26 cellular contexts compared by ENCODE assay signal in the genomic region with DNA sequence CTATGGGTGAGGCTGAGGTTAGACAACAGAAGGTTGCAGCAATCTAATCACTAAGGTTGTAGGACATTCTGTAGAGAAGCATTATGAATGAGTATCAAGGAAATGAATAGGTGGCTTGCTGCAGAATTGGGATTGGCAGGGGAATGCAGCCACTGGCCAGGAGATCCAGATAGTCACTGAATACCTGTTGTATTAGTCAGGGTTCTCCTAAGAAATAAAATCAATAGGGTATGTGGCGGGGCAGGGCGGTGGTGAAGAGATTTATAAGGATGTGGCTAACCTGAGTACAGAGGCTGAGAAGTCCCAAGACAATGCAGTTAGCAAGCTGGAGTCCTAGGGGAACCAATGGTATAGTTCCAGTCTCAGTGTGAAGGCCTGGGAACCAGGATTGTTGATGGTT.
"Had no signal": no experiment of that assay in that cellular context is flagged by ENCODE, and none has a peak within 500 bp of the region (broad histone marks: within the 10 kb centered on the region; RNA-seq: fewer than 3 reads in every experiment).

No MANE protein-coding gene starts in this region.

- H3K36me3 Mint-ChIP-seq: neural progenitor cell had no signal

- FAIRE-seq: endothelial cell of umbilical vein, islet of Langerhans had no signal

- H3K27me3 Mint-ChIP-seq: activated T-cell treated with anti-CD3 and anti-CD28 coated beads, Interleukin-2, amount 50 U/mL, for 24 hours; activated T-helper 17 cell treated with anti-CD3 and anti-CD28 coated beads, Interleukin-2, amount 50 U/mL, for 72 hours; effector memory CD8-positive, alpha-beta T cell; naive thymus-derived CD8-positive, alpha-beta T cell had no signal

- H3K9me3 Mint-ChIP-seq: activated T-cell treated with anti-CD3 and anti-CD28 coated beads, Interleukin-2, amount 50 U/mL, for 24 hours; effector memory CD8-positive, alpha-beta T cell had no signal

- H3K4me1 Mint-ChIP-seq: activated T-helper 17 cell treated with anti-CD3 and anti-CD28 coated beads, Interleukin-2, amount 50 U/mL, for 72 hours; neural progenitor cell; stimulated activated naive B cell treated with anti-CD40 and anti-IgM and Interleukin-4, amounts not matched to agents 10 μg/mL and 1 μg/mL and 100 μg/mL, for 72 hours had no signal

- H3K4me3 Mint-ChIP-seq: activated T-cell treated with anti-CD3 and anti-CD28 coated beads, Interleukin-2, amount 50 U/mL, for 24 hours; activated T-helper 17 cell treated with anti-CD3 and anti-CD28 coated beads, Interleukin-2, amount 50 U/mL, for 72 hours; effector memory CD8-positive, alpha-beta T cell; naive thymus-derived CD8-positive, alpha-beta T cell; neural progenitor cell; stimulated activated naive B cell treated with anti-CD40 and anti-IgM and Interleukin-4, amounts not matched to agents 10 μg/mL and 1 μg/mL and 100 μg/mL, for 72 hours had no signal

- ATAC-seq: activated naive CD4-positive, alpha-beta T cell treated with anti-CD3 and anti-CD28 coated beads, Interleukin-2, amount 50 U/mL, for 72 hours; activated T-helper 17 cell treated with anti-CD3 and anti-CD28 coated beads, Interleukin-2, amount 50 U/mL, for 72 hours; effector memory CD8-positive, alpha-beta T cell; left lobe of liver; naive thymus-derived CD8-positive, alpha-beta T cell; sciatic nerve; stimulated activated naive B cell treated with anti-CD40 and anti-IgM and Interleukin-4, amounts not matched to agents 10 μg/mL and 1 μg/mL and 100 μg/mL, for 72 hours had no signal

- H3K27ac Mint-ChIP-seq: activated naive CD4-positive, alpha-beta T cell treated with anti-CD3 and anti-CD28 coated beads, Interleukin-2, amount 50 U/mL, for 72 hours; activated T-cell treated with anti-CD3 and anti-CD28 coated beads, Interleukin-2, amount 50 U/mL, for 24 hours; activated T-helper 17 cell treated with anti-CD3 and anti-CD28 coated beads, Interleukin-2, amount 50 U/mL, for 72 hours; effector memory CD8-positive, alpha-beta T cell; naive thymus-derived CD8-positive, alpha-beta T cell; neural progenitor cell; stimulated activated naive B cell treated with anti-CD40 and anti-IgM and Interleukin-4, amounts not matched to agents 10 μg/mL and 1 μg/mL and 100 μg/mL, for 72 hours had no signal

- H3K27me3 ChIP-seq: ascending aorta, brain microvascular endothelial cell, colonic mucosa, dorsolateral prefrontal cortex, heart left ventricle, neural progenitor cell, upper lobe of left lung had no signal

- H3K4me3 ChIP-seq: ascending aorta, colonic mucosa, dorsolateral prefrontal cortex, heart left ventricle, lung, neural progenitor cell, thoracic aorta, upper lobe of left lung had no signal

- H3K36me3 ChIP-seq: ascending aorta, brain microvascular endothelial cell, colonic mucosa, neural progenitor cell, thoracic aorta, upper lobe of left lung had no signal

- DNase-seq: activated CD4-positive, alpha-beta T cell treated with anti-CD3 and anti-CD28 coated beads for 1 hour; activated CD8-positive, alpha-beta memory T cell treated with anti-CD3 and anti-CD28 coated beads for 24 hours; activated CD8-positive, alpha-beta memory T cell treated with anti-CD3 and anti-CD28 coated beads, Interleukin-2, amount 50 U/mL, for 4 hours; activated T-cell treated with anti-CD3 and anti-CD28 coated beads, Interleukin-2, amount 50 U/mL, for 24 hours; brain microvascular endothelial cell; colonic mucosa; effector memory CD8-positive, alpha-beta T cell; heart left ventricle; naive thymus-derived CD8-positive, alpha-beta T cell; stimulated activated CD4-positive, alpha-beta T cell treated with anti-CD3 and anti-CD28 coated beads, Interleukin-2, amount 100 ng/mL, for 48 hours; stimulated activated CD8-positive, alpha-beta memory T cell treated with anti-CD3 and anti-CD28 coated beads, Interleukin-4, amount 100 ng/mL, for 48 hours; stimulated activated naive B cell treated with anti-CD40 and anti-IgM and Interleukin-4, amounts not matched to agents 10 μg/mL and 1 μg/mL and 100 μg/mL, for 72 hours; T-helper 1 cell; T-helper 9 cell; upper lobe of left lung had no signal
